ENCODE assay signal across 8 cellular contexts in genomic region chr21:41170442-41170841, GRCh38. TPM values are rescaled to one million over a fixed set of nuclear protein-coding genes. Genes with fewer than 3 reads are reported as not detected.
DNase-seq lines count a peak whose midpoint lies in the region; ATAC-seq, FAIRE-seq and TF ChIP-seq lines count a peak whose summit lies in the region.

No MANE protein-coding gene starts in this region.

- no peaks in the 10 kb centered on the region for H3K9me1 ChIP-seq in K562 (ENCODE audit: control insufficient read depth, insufficient read depth, low read length)

- TF ChIP-seq RAD21 in K562 (CRISPR knock-in tag; conservative IDR thresholded peaks at IDR 0.05 in 1 of 2, IDR thresholded peaks at IDR 0.05 in 1 of 2), result no peak

- H4K20me1 ChIP-seq in K562 (replicated peaks; ENCODE audit: control insufficient read depth, insufficient read depth, low read length), result no peaks in the 10 kb centered on the region

- H3K79me2 ChIP-seq in K562 (ENCODE audit: control insufficient read depth, insufficient read depth, low read length), result no peaks in the 10 kb centered on the region

- WGBS in K562 (ENCODE audit: insufficient coverage, low coverage, missing lambda C conversion rate), result 6% methylated on average over 2 of the region's 2 CpGs
- 9% methylated on average over 2 of the region's 2 CpGs for WGBS in right lobe of liver (ENCODE audit: insufficient coverage, low coverage, low lambda C conversion rate, missing lambda C conversion rate)

- ATAC-seq in K562 (peak; percentile 84), right lobe of liver (peak in 1 of 4 donors; percentile 19), HG03571 (IDR thresholded peaks at IDR 0.05; ENCODE audit: unreplicated experiment) (no peak)

- no peaks in the 10 kb centered on the region for H3K9me3 Mint-ChIP-seq in mesothelial cell of epicardium

- H3K36me3 ChIP-seq in K562 (ENCODE audit: control insufficient read depth, insufficient read depth, low read length) (no peaks in the 10 kb centered on the region), right lobe of liver (no peaks in the 10 kb centered on the region)

- TF ChIP-seq POLR2A in K562 (conservative IDR thresholded peaks at IDR 0.05) (no peak), right lobe of liver (IDR thresholded peaks at IDR 0.05) (no peak)

- no peak overlapping the region for H3K9ac ChIP-seq in K562 (ENCODE audit: insufficient read depth in 1 of 2, low read depth in 2 of 2, low read length in 2 of 2)

- H3K27ac ChIP-seq in K562 (ENCODE audit: extremely low read depth, low read depth, low read length) (no peak overlapping the region), right lobe of liver (no peak overlapping the region)

- H3K9me3 ChIP-seq in K562 (replicated peaks; ENCODE audit: control insufficient read depth, insufficient read depth, low read depth, low read length) (no peaks in the 10 kb centered on the region), right lobe of liver (no peaks in the 10 kb centered on the region)

- POLR2A ChIA-PET in K562 (lab: Yijun Ruan, JAX), result no interaction called here

- no peak for TF ChIP-seq EP300 in K562 (IDR thresholded peaks at IDR 0.05; ENCODE audit: low read length)

- peaks cover 0 to 16% of the 10 kb centered on the region in 2 experiments; a peak in 1 of 5 replicates for H3K4me1 ChIP-seq in K562 (replicated peaks in 1 of 2; ENCODE audit: control insufficient read depth in 2 of 2, insufficient read depth in 2 of 2, low read length in 2 of 2)
- no peaks in the 10 kb centered on the region for H3K4me1 ChIP-seq in right lobe of liver

- H3K27ac Mint-ChIP-seq in mesothelial cell of epicardium, result no peak overlapping the region

- DNase-seq in activated T-cell treated with anti-CD3 and anti-CD28 coated beads for 48 hours (ENCODE audit: low read depth) (peak; percentile 11), NCI-H2029 (lab: John Stamatoyannopoulos, UW) (peak; percentile 37), K562 (ENCODE audit: extremely low read depth in 1 of 4, low spot score in 3 of 4) (peak; percentile 45 to 63 (median 58)), right lobe of liver (peak in 1 of 3 donors; percentile 34), NCI-H1694 (lab: John Stamatoyannopoulos, UW) (no peak), mesothelial cell of epicardium (ENCODE audit: low spot score in 2 of 2, unreplicated experiment in 2 of 2) (no peak)
- no peak for DNase-seq in activated T-cell treated with anti-CD3 and anti-CD28 coated beads, Interleukin-2, amount 50 U/mL, for 1 hour

- peaks cover 19% of the 10 kb centered on the region for H3K4me1 Mint-ChIP-seq in mesothelial cell of epicardium

- BruUV-seq in K562 (replicated peaks; lab: Mats Ljungman, UMichigan), result no TSS peak

- peak; percentile 69 to 97 (median 72) for TF ChIP-seq CTCF in K562 (IDR thresholded peaks at IDR 0.05 in 2 of 3, conservative IDR thresholded peaks at IDR 0.05 in 1 of 3; ENCODE audit: insufficient read depth in 2 of 3, low read depth in 1 of 3, low read length in 3 of 3)
- TF ChIP-seq CTCF in right lobe of liver (IDR thresholded peaks at IDR 0.05), result peak; percentile 29 to 34 (median 32)
- TF ChIP-seq CTCF in mesothelial cell of epicardium (IDR thresholded peaks at IDR 0.05; ENCODE audit: unreplicated experiment), result no peak

- H3K27me3 Mint-ChIP-seq in mesothelial cell of epicardium (ENCODE audit: low read depth), result no peaks in the 10 kb centered on the region

- peak; percentile 75 for FAIRE-seq in K562 (lab: Jason Lieb, UNC)

- no peak overlapping the region for H3K4me3 ChIP-seq in K562
- no peak overlapping the region for H3K4me3 ChIP-seq in right lobe of liver

- in situ Hi-C loops in K562 (cut with MboI), result no loop called here

- H2AFZ ChIP-seq in K562 (ENCODE audit: low read depth, low read length), result no peak overlapping the region

- no peak overlapping the region for H3K4me2 ChIP-seq in K562 (ENCODE audit: insufficient read depth, low read length)

- CTCF ChIA-PET in K562 (lab: Yijun Ruan, JAX; ENCODE audit: low intra/inter-chr PET ratio), result no interaction called here

- intact Hi-C loops in K562 (cut with micrococcal nuclease) (no loop called here), right lobe of liver (cut with DNase I) (no loop called here)

- no peak overlapping the region for H3K4me3 Mint-ChIP-seq in mesothelial cell of epicardium

- H3K27me3 ChIP-seq in K562 (ENCODE audit: control insufficient read depth in 2 of 2, insufficient read depth in 2 of 2, low read length in 2 of 2) (no peaks in the 10 kb centered on the region; a peak in 2 of 5 replicates), right lobe of liver (no peaks in the 10 kb centered on the region)

- no peaks in the 10 kb centered on the region for H3K36me3 Mint-ChIP-seq in mesothelial cell of epicardium

TF ChIP-seq in K562, 482 proteins besides CTCF, POLR2A, EP300 and RAD21 (continues in another document):
- TF ChIP-seq GTF2E2 (tag; IDR thresholded peaks at IDR 0.05), result no peak
- no peak for TF ChIP-seq ZNF165 (CRISPR knock-in tag; IDR thresholded peaks at IDR 0.05; ENCODE audit: borderline replicate concordance)
- no peak for TF ChIP-seq SAP30 (IDR thresholded peaks at IDR 0.05; ENCODE audit: borderline replicate concordance, insufficient read depth, low read depth, low read length, poor library complexity, severe bottlenecking)
- no peak for TF ChIP-seq ZNF449 (CRISPR knock-in tag; IDR thresholded peaks at IDR 0.05)
- TF ChIP-seq PTTG1 (tag; IDR thresholded peaks at IDR 0.05; ENCODE audit: low read depth), result no peak
- TF ChIP-seq TAF1 (IDR thresholded peaks at IDR 0.05; ENCODE audit: control insufficient read depth, extremely low read depth, insufficient read depth, low read length, severe bottlenecking), result no peak
- no peak for TF ChIP-seq ZMIZ1 (IDR thresholded peaks at IDR 0.05; ENCODE audit: low read depth in 2 of 2, low read length in 2 of 2)

RNA-seq across cellular contexts. Expression of gene BACE2, which starts 2.5 kb away (rescaled TPM):
- total RNA-seq in K562 (2011; cell fraction: chromatin; rRNA removed; ENCODE audit: low replicate concordance), result not detected in 2 replicates
- not detected in 2 replicates for total RNA-seq in K562 (2011; cell fraction: nucleolus; rRNA removed)
- total RNA-seq in K562 (2011; cell fraction: nucleoplasm; rRNA removed), result not detected in 2 replicates
- total RNA-seq in K562 (2014; rRNA removed), result 0.05 TPM in 1 of 2 replicates, not detected in the other
- 0.15 TPM in 1 of 2 replicates, not detected in the other for total RNA-seq in K562 (2014; rRNA removed; fragmentation: Illumina TruSeq; extraction: Trizol)
- 0.18 TPM in 1 of 2 replicates, not detected in the other for total RNA-seq in K562 (2015; rRNA removed; fragmentation: Illumina TruSeq; extraction: Trizol)
- total RNA-seq in K562 (2021), result 0.07 and 0.24 TPM in 2 replicates
- 0.15 TPM in 1 of 2 replicates, not detected in the other for polyA plus RNA-seq in K562 (2011; rRNA removed)
- not detected in 2 replicates for polyA plus RNA-seq in K562 (2011; cell fraction: cytosol; rRNA removed)
- polyA plus RNA-seq in K562 (2011; cell fraction: nucleus; rRNA removed), result not detected in 2 replicates
- 0.09 and 0.83 TPM in 2 replicates for polyA plus RNA-seq in K562 (2012)
- not detected in 2 replicates for polyA plus RNA-seq in K562 (2014; fragmentation: Illumina TruSeq; extraction: Trizol)
- polyA plus RNA-seq in K562 (2014; fragmentation: Nextera tagmentation; extraction: Ambion mirVana), result under 1 TPM in 1 of 2 experiments, not detected in 1; 0.08 TPM
- 0.16 TPM in 1 of 2 replicates, not detected in the other for polyA plus RNA-seq in K562 (2014; rRNA removed)
- not detected in 2 replicates for polyA minus RNA-seq in K562 (2011; rRNA and poly(A)+ RNA removed)
- polyA minus RNA-seq in K562 (2011; cell fraction: cytosol; rRNA and poly(A)+ RNA removed), result not detected in 2 replicates
- polyA minus RNA-seq in K562 (2011; cell fraction: nucleus; rRNA and poly(A)+ RNA removed), result not detected in 2 replicates
- 1 to 10 TPM; 4.3 to 7.9 (median 5.4) TPM for total RNA-seq in right lobe of liver
- 29.8 to 31.3 TPM (median 30.6 TPM) in 3 replicates for total RNA-seq in mesothelial cell of epicardium

Comparison
In these comparisons a context has a peak if more than half of its experiments do, and no peak if none do; other contexts are left out.
1. DNase-seq: peak in activated T-cell treated with anti-CD3 and anti-CD28 coated beads for 48 hours (single experiment), NCI-H2029 (single experiment) and K562 (4 of 4); none in activated T-cell treated with anti-CD3 and anti-CD28 coated beads, Interleukin-2, amount 50 U/mL, for 1 hour (single experiment), NCI-H1694 (single experiment) and mesothelial cell of epicardium (0 of 2).